In the genomic region with DNA sequence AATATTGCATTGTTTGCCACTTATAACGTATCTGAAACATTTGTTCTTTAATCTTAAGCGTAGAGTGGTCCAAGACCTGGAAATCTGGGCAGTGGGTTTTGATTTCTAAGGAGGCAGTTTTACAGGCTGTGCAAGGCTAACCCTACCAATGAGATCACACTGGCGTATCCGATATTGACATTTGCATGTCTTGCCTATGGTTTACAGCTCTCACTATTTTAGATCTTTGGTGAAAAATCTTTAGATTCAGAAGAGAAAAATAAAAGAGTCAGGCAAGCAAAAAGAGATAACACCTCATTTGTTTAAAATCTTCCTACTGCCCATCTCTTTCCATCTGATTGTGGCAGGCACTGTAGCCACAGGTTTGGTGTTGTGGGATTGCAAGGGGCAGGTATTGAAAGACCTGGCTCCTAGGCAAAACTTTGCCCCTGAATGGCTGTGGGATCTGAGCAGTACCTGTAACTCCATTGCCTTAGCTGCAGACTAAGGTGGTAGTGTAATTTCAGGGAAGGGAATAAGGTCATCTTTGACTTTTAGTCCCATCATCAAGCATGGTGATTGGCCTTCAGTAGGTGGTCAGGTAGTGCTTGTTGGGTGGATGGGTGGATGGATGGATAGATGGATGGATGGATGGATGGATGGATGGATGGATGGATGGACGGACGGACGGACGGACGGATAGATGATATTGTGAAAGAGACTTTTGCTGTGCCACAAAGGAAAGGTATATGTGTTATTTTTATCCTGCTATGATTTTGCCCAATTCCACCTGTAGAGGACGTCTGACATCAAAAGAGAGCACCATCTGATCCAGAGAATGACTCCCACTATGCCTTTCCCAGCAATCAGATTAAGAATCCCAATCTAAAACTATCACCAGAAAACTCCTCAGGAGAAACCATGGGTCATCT, we compare ENCODE assay signal across 9 cellular contexts. TPM values are rescaled to one million over a fixed set of nuclear protein-coding genes. Genes with fewer than 3 reads are reported as not detected.
A peak's percentile ranks its signal among the peaks of the same experiment; 100 is the strongest.
DNase-seq lines count a peak whose midpoint lies in the region; ATAC-seq lines count a peak whose summit lies in the region.
"Had no signal": no experiment of that assay in that cellular context is flagged by ENCODE, and none has a peak within 500 bp of the region (broad histone marks: within the 10 kb centered on the region; RNA-seq: fewer than 3 reads in every experiment).

No MANE protein-coding gene starts in this region.

- ATAC-seq in activated CD4-positive, alpha-beta T cell treated with anti-CD3 and anti-CD28 coated beads for 36 hours, result no peak
- ATAC-seq in GM21360 (IDR thresholded peaks at IDR 0.05; ENCODE audit: unreplicated experiment), result no peak

- H3K4me1 ChIP-seq in iPS-20b (ENCODE audit: insufficient read depth, low read length) (peaks cover 23% of the 10 kb centered on the region), subcutaneous abdominal adipose tissue (ENCODE audit: control insufficient read depth in 5 of 5, insufficient read depth in 5 of 5, low read length in 5 of 5) (peaks cover 6 to 70% (median 60%) of the 10 kb centered on the region in 5 donors)

- H3K4me3 Mint-ChIP-seq in activated CD4-positive, alpha-beta T cell treated with anti-CD3 and anti-CD28 coated beads for 36 hours, result peak overlapping the region; percentile 91
- H3K4me3 Mint-ChIP-seq in activated T-helper 1 cell treated with anti-CD3 and anti-CD28 coated beads, Interleukin-12 subunit alpha, Interleukin-12 subunit beta, Interleukin-2, Interleukin-4 antibody, amounts not matched to agents 30 ng/mL and 10 ng/mL and 1 ng/mL, durations not matched to agents 14 hours and 24 hours and 36 hours, result peak overlapping the region; percentile 98

- H3K27ac Mint-ChIP-seq in activated CD4-positive, alpha-beta T cell treated with anti-CD3 and anti-CD28 coated beads for 36 hours, result peak overlapping the region; percentile 99
- peak overlapping the region; percentile 99 for H3K27ac Mint-ChIP-seq in activated T-helper 1 cell treated with anti-CD3 and anti-CD28 coated beads, Interleukin-12 subunit alpha, Interleukin-12 subunit beta, Interleukin-2, Interleukin-4 antibody, amounts not matched to agents 30 ng/mL and 10 ng/mL and 1 ng/mL, durations not matched to agents 14 hours and 24 hours and 36 hours

- POLR2A ChIA-PET in activated CD4-positive, alpha-beta T cell treated with anti-CD3 and anti-CD28 coated beads for 36 hours (lab: Charles Lee), result interaction anchor here (0.6 to 1.0 kb wide), 4 partner anchors 40 to 1098 kb away, joined by 3 to 14 read pairs (median 6); no protein-coding TSS in a partner anchor

- no peaks in the 10 kb centered on the region for H3K27me3 Mint-ChIP-seq in activated CD4-positive, alpha-beta T cell treated with anti-CD3 and anti-CD28 coated beads for 36 hours
- H3K27me3 Mint-ChIP-seq in activated T-helper 1 cell treated with anti-CD3 and anti-CD28 coated beads, Interleukin-12 subunit alpha, Interleukin-12 subunit beta, Interleukin-2, Interleukin-4 antibody, amounts not matched to agents 30 ng/mL and 10 ng/mL and 1 ng/mL, durations not matched to agents 14 hours and 24 hours and 36 hours (ENCODE audit: insufficient read depth), result no peaks in the 10 kb centered on the region

- no peaks in the 10 kb centered on the region for H3K9me3 ChIP-seq in iPS-20b (ENCODE audit: insufficient read depth, low read depth, low read length)
- no peaks in the 10 kb centered on the region for H3K9me3 ChIP-seq in subcutaneous abdominal adipose tissue (ENCODE audit: control insufficient read depth in 5 of 5, low read length in 5 of 5)

- CTCF ChIA-PET in activated CD4-positive, alpha-beta T cell treated with anti-CD3 and anti-CD28 coated beads for 36 hours (lab: Charles Lee), result interaction anchor here (0.5 to 10.9 kb wide), 36 partner anchors 8 to 503 kb away, joined by 3 to 137 read pairs (median 7); no protein-coding TSS in a partner anchor

- peaks cover 23% of the 10 kb centered on the region for H3K27me3 ChIP-seq in iPS-20b (ENCODE audit: insufficient read depth, low read length)
- H3K27me3 ChIP-seq in subcutaneous abdominal adipose tissue (ENCODE audit: control insufficient read depth in 5 of 5, insufficient read depth in 4 of 5, low read length in 5 of 5), result no peaks in the 10 kb centered on the region

- H3K36me3 ChIP-seq in iPS-20b (ENCODE audit: insufficient read depth, low read depth, low read length) (peaks cover 6% of the 10 kb centered on the region; the same call in 1 of the 2 replicates), subcutaneous abdominal adipose tissue (ENCODE audit: control insufficient read depth in 5 of 5, insufficient read depth in 5 of 5, low read length in 5 of 5) (peaks cover 0 to 9% (median 3%) of the 10 kb centered on the region in 5 donors)

- H3K36me3 Mint-ChIP-seq in activated CD4-positive, alpha-beta T cell treated with anti-CD3 and anti-CD28 coated beads for 36 hours (ENCODE audit: low read depth), result peaks cover 69% of the 10 kb centered on the region
- peaks cover 62% of the 10 kb centered on the region for H3K36me3 Mint-ChIP-seq in activated T-helper 1 cell treated with anti-CD3 and anti-CD28 coated beads, Interleukin-12 subunit alpha, Interleukin-12 subunit beta, Interleukin-2, Interleukin-4 antibody, amounts not matched to agents 30 ng/mL and 10 ng/mL and 1 ng/mL, durations not matched to agents 14 hours and 24 hours and 36 hours (ENCODE audit: low read depth)

- no peaks in the 10 kb centered on the region for H3K9me3 Mint-ChIP-seq in activated CD4-positive, alpha-beta T cell treated with anti-CD3 and anti-CD28 coated beads for 36 hours (ENCODE audit: low read depth)
- no peaks in the 10 kb centered on the region for H3K9me3 Mint-ChIP-seq in activated T-helper 1 cell treated with anti-CD3 and anti-CD28 coated beads, Interleukin-12 subunit alpha, Interleukin-12 subunit beta, Interleukin-2, Interleukin-4 antibody, amounts not matched to agents 30 ng/mL and 10 ng/mL and 1 ng/mL, durations not matched to agents 14 hours and 24 hours and 36 hours

- no peak for DNase-seq in activated CD4-positive, alpha-beta T cell treated with anti-CD3 and anti-CD28 coated beads for 36 hours
- no peak for DNase-seq in activated CD4-positive, alpha-beta T cell treated with anti-CD3 and anti-CD28 coated beads, Interleukin-2, amount 50 U/mL, for 4 hours
- no peak for DNase-seq in activated T-helper 1 cell treated with anti-CD3 and anti-CD28 coated beads, Interleukin-12 subunit alpha, Interleukin-12 subunit beta, Interleukin-2, Interleukin-4 antibody, amounts not matched to agents 30 ng/mL and 10 ng/mL and 1 ng/mL, durations not matched to agents 14 hours and 24 hours and 36 hours (ENCODE audit: low spot score)
- DNase-seq in putamen (ENCODE audit: low spot score) (no peak), SHP77 treated with DMSO at 0.1 percent for 48 hours (lab: John Stamatoyannopoulos, UW) (no peak)
- DNase-seq: hippocampal formation had no signal

- H3K4me3 ChIP-seq in iPS-20b (ENCODE audit: low read length), result peak overlapping the region; percentile 89
- H3K4me3 ChIP-seq in subcutaneous abdominal adipose tissue (ENCODE audit: low read depth in 1 of 5, low read length in 5 of 5), result peak overlapping the region; percentile 93 to 99 (median 98)

- H3K27ac ChIP-seq in iPS-20b (ENCODE audit: low read length) (no peak overlapping the region), subcutaneous abdominal adipose tissue (ENCODE audit: low read depth, low read length) (peak overlapping the region; percentile 90)

- H3K9ac ChIP-seq in iPS-20b (ENCODE audit: low read depth, low read length) (no peak overlapping the region), subcutaneous abdominal adipose tissue (ENCODE audit: low read length in 5 of 5) (peak overlapping the region in 4 of 5 donors; percentile 86 to 99 (median 92))

- H3K4me1 Mint-ChIP-seq in activated CD4-positive, alpha-beta T cell treated with anti-CD3 and anti-CD28 coated beads for 36 hours, result peaks cover 24% of the 10 kb centered on the region
- H3K4me1 Mint-ChIP-seq in activated T-helper 1 cell treated with anti-CD3 and anti-CD28 coated beads, Interleukin-12 subunit alpha, Interleukin-12 subunit beta, Interleukin-2, Interleukin-4 antibody, amounts not matched to agents 30 ng/mL and 10 ng/mL and 1 ng/mL, durations not matched to agents 14 hours and 24 hours and 36 hours (ENCODE audit: low read depth), result peaks cover 47% of the 10 kb centered on the region

- intact Hi-C loops in activated CD4-positive, alpha-beta T cell treated with anti-CD3 and anti-CD28 coated beads for 36 hours (cut with DNase I, micrococcal nuclease), result loop anchor here (1.0 to 5.0 kb wide), 3 partner anchors 76 to 238 kb away; a partner anchor contains a TSS
- intact Hi-C loops in activated T-helper 1 cell treated with anti-CD3 and anti-CD28 coated beads, Interleukin-12 subunit alpha, Interleukin-12 subunit beta, Interleukin-2, Interleukin-4 antibody, amounts not matched to agents 30 ng/mL and 10 ng/mL and 1 ng/mL, durations not matched to agents 14 hours and 24 hours and 36 hours (cut with micrococcal nuclease), result loop anchor here (1.0 kb wide), 3 partner anchors 71 to 240 kb away; no protein-coding TSS in a partner anchor

RNA-seq across cellular contexts. Expression of a gene that starts 1.9 kb away (rescaled TPM):
- total RNA-seq in activated CD4-positive, alpha-beta T cell treated with anti-CD3 and anti-CD28 coated beads for 36 hours, result 100 to 1,000 TPM; 284 to 371 TPM
- 250 and 257 TPM in 2 replicates for total RNA-seq in activated T-helper 1 cell treated with anti-CD3 and anti-CD28 coated beads, Interleukin-12 subunit alpha, Interleukin-12 subunit beta, Interleukin-2, Interleukin-4 antibody, amounts not matched to agents 30 ng/mL and 10 ng/mL and 1 ng/mL, durations not matched to agents 14 hours and 24 hours and 36 hours
